In the genomic region with DNA sequence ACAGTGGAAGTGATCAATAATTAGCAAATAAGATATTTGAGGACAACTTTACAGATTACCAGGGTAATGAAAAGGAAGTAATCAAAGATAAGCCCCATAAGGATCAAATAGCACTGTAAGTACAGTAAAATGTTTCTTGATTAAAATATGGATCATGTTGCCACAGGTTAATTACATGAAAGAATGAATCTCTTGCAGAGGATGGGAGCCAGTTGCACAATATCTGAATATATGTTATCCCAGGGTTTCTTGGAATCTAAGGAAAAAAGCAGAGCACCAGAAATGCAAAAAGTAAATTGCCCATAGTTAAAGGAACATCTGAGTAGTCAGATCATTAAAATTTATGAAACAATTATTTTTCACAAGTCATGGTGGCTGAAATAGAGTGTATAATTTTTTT, we compare ENCODE assay signal across 27 cellular contexts.
"Had no signal": no experiment of that assay in that cellular context is flagged by ENCODE, and none has a peak within 500 bp of the region (broad histone marks: within the 10 kb centered on the region; RNA-seq: fewer than 3 reads in every experiment).

No MANE protein-coding gene starts in this region.

- H3K9me3 Mint-ChIP-seq: stimulated activated naive B cell treated with anti-CD40 and anti-IgM and Interleukin-4, amounts not matched to agents 10 μg/mL and 1 μg/mL and 100 μg/mL, for 72 hours; stimulated activated naive CD8-positive, alpha-beta T cell treated with anti-CD3 and anti-CD28 coated beads, Interleukin-15, Interleukin-2, amounts not matched to agents 100 ng/mL and 50 ng/mL, for 24 hours had no signal

- H3K79me2 ChIP-seq: hepatocyte had no signal

- H3K4me3 ChIP-seq: esophagus muscularis mucosa, gastroesophageal sphincter, heart left ventricle, hepatocyte, left lung, ovary, skin epidermis, spleen, tibial nerve, upper lobe of left lung had no signal

- H3K4me1 ChIP-seq: foreskin keratinocyte, psoas muscle had no signal

- H3K4me3 Mint-ChIP-seq: nephron progenitor cell; stimulated activated naive B cell treated with anti-CD40 and anti-IgM and Interleukin-4, amounts not matched to agents 10 μg/mL and 1 μg/mL and 100 μg/mL, for 72 hours; stimulated activated naive CD8-positive, alpha-beta T cell treated with anti-CD3 and anti-CD28 coated beads, Interleukin-15, Interleukin-2, amounts not matched to agents 100 ng/mL and 50 ng/mL, for 24 hours had no signal

- H3K36me3 ChIP-seq: esophagus muscularis mucosa, gastroesophageal sphincter, heart left ventricle, left lung, ovary, spleen, thoracic aorta, tibial nerve, upper lobe of left lung had no signal

- H3K27me3 ChIP-seq: esophagus muscularis mucosa, foreskin keratinocyte, gastroesophageal sphincter, heart left ventricle, hepatocyte, ovary, spleen, tibial nerve, upper lobe of left lung had no signal

- H3K9me3 ChIP-seq: esophagus muscularis mucosa, gastroesophageal sphincter, heart left ventricle, left lung, ovary, psoas muscle, spleen, thoracic aorta, tibial nerve, upper lobe of left lung had no signal

- H2AFZ ChIP-seq: hepatocyte had no signal

- DNase-seq: dermis blood vessel endothelial cell; effector memory CD4-positive, alpha-beta T cell; heart left ventricle; left cardiac atrium; left lung; midbrain; naive thymus-derived CD8-positive, alpha-beta T cell; nephron progenitor cell; nucleus accumbens; ovary; posterior cingulate gyrus; psoas muscle; right cardiac atrium; spleen; stimulated activated CD4-positive, alpha-beta T cell treated with anti-CD3 and anti-CD28 coated beads, Interleukin-4, amount 100 ng/mL, for 4 hours; stimulated activated naive B cell treated with anti-CD40 and anti-IgM and Interleukin-4, amounts not matched to agents 10 μg/mL and 1 μg/mL and 100 μg/mL, for 72 hours; upper lobe of left lung had no signal

- FAIRE-seq: urothelium cell line had no signal

- H3K27ac ChIP-seq: coronary artery, esophagus muscularis mucosa, foreskin keratinocyte, gastroesophageal sphincter, heart left ventricle, hepatocyte, left lung, ovary, skin epidermis, spleen, thoracic aorta, upper lobe of left lung had no signal
